In the genomic region with DNA sequence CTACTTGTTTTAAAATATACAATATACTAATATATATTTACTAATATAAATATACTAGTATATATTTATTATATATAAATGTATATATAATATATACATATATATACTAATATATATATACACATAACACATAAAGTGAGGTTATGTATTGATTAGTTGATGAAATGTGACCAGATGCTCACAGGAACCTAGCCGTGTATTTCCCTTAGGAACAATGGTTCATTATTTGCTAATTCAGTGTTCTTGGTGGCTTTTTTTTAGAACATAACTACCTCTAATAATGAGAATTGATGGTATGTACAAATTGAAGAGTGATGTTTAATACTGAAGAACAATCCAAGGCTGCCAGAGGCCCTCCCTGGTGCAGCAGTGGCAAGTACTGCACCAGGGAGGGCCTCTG, we compare ENCODE assay signal across 22 cellular contexts. TPM values are rescaled to one million over a fixed set of nuclear protein-coding genes. Genes with fewer than 3 reads are reported as not detected.
A peak's percentile ranks its signal among the peaks of the same experiment; 100 is the strongest.
DNase-seq lines count a peak whose midpoint lies in the region; ATAC-seq, FAIRE-seq and TF ChIP-seq lines count a peak whose summit lies in the region.
"Had no signal": no experiment of that assay in that cellular context is flagged by ENCODE, and none has a peak within 500 bp of the region (broad histone marks: within the 10 kb centered on the region; RNA-seq: fewer than 3 reads in every experiment).

No MANE protein-coding gene starts in this region.

- H3K9me3 Mint-ChIP-seq in activated T-cell treated with anti-CD3 and anti-CD28 coated beads, Interleukin-2, amount 50 U/mL, for 4 hours: no peaks in the 10 kb centered on the region
- H3K9me3 Mint-ChIP-seq: CD4-positive, alpha-beta T cell; CD8-positive, alpha-beta T cell had no signal

- no peaks in the 10 kb centered on the region for H3K36me3 Mint-ChIP-seq in activated T-cell treated with anti-CD3 and anti-CD28 coated beads, Interleukin-2, amount 50 U/mL, for 4 hours (ENCODE audit: insufficient read depth)
- H3K36me3 Mint-ChIP-seq: CD8-positive, alpha-beta T cell had no signal

- intact Hi-C loops in pancreas (cut with DNase I): no loop called here

- FAIRE-seq in G401.6 (lab: Jason Lieb, UNC): peak; percentile 25
- peak; percentile 10 for FAIRE-seq in RCC 7860 (lab: Jason Lieb, UNC)
- FAIRE-seq in pancreas (lab: Jason Lieb, UNC): peak; percentile 5
- FAIRE-seq: A549, D721Med, GM12878, GM12892, GM18507 had no signal

- no peaks in the 10 kb centered on the region for H3K9me3 ChIP-seq in pancreas
- H3K9me3 ChIP-seq: A549, Caco-2 had no signal

- H3K27ac ChIP-seq in pancreas: no peak overlapping the region
- H3K27ac ChIP-seq: A549; BLaER1 treated with 17β-estradiol and CSF1 and Interleukin-3, amounts not matched to agents 10 nM and 100 nM; C4-2B had no signal

- H3K4me3 Mint-ChIP-seq in activated T-cell treated with anti-CD3 and anti-CD28 coated beads, Interleukin-2, amount 50 U/mL, for 4 hours: no peak overlapping the region
- H3K4me3 Mint-ChIP-seq: B cell; CD4-positive, alpha-beta T cell; CD8-positive, alpha-beta T cell had no signal

- H3K27me3 ChIP-seq in pancreas (no peaks in the 10 kb centered on the region), H7 (ENCODE audit: control insufficient read depth, insufficient read depth, low read length) (no peaks in the 10 kb centered on the region)
- H3K27me3 ChIP-seq: BLaER1 treated with 17β-estradiol and CSF1 and Interleukin-3, amounts not matched to agents 10 nM and 100 nM had no signal

- no peaks in the 10 kb centered on the region for H3K4me1 ChIP-seq in pancreas
- H3K4me1 ChIP-seq: A549, Caco-2 had no signal

- no peaks in the 10 kb centered on the region for H3K27me3 Mint-ChIP-seq in activated T-cell treated with anti-CD3 and anti-CD28 coated beads, Interleukin-2, amount 50 U/mL, for 4 hours (ENCODE audit: low read depth)
- H3K27me3 Mint-ChIP-seq: B cell; CD4-positive, alpha-beta T cell had no signal

- TF ChIP-seq CTCF in pancreas (IDR thresholded peaks at IDR 0.05): no peak

- peaks cover 1% of the 10 kb centered on the region for H3K4me1 Mint-ChIP-seq in activated T-cell treated with anti-CD3 and anti-CD28 coated beads, Interleukin-2, amount 50 U/mL, for 4 hours (ENCODE audit: low read depth)

- no peak for ATAC-seq in pancreas
- no peak for ATAC-seq in activated T-cell treated with anti-CD3 and anti-CD28 coated beads, Interleukin-2, amount 50 U/mL, for 4 hours
- ATAC-seq: A549; CD8-positive, alpha-beta T cell; GM12878 had no signal

- 90 to 100% methylated on average over 1 of the region's 1 CpG for WGBS in pancreas, 2 donors

- H3K4me3 ChIP-seq in pancreas: no peak overlapping the region
- no peak overlapping the region for H3K4me3 ChIP-seq in H7 (ENCODE audit: insufficient read depth, low read depth, low read length)
- H3K4me3 ChIP-seq: A549; BLaER1 treated with 17β-estradiol and CSF1 and Interleukin-3, amounts not matched to agents 10 nM and 100 nM; GM12878 had no signal

- DNase-seq in RCC 7860 (ENCODE audit: low spot score) (no peak), pancreas (no peak), H7 (no peak), NCI-H510A (lab: John Stamatoyannopoulos, UW) (no peak), activated gamma-delta T cell (lab: John Stamatoyannopoulos, UW) (no peak)
- DNase-seq in activated T-cell treated with anti-CD3 and anti-CD28 coated beads, Interleukin-2, amount 50 U/mL, for 4 hours: no peak
- DNase-seq: 8988T; AML-193; Caco-2; Calu3; CD4-positive, alpha-beta T cell; CD8-positive, alpha-beta T cell; GDM1 had no signal

- H3K36me3 ChIP-seq in pancreas (no peaks in the 10 kb centered on the region), H7 (replicated peaks; ENCODE audit: control insufficient read depth, insufficient read depth, low read length) (no peaks in the 10 kb centered on the region)
- H3K36me3 ChIP-seq: BLaER1 treated with 17β-estradiol and CSF1 and Interleukin-3, amounts not matched to agents 10 nM and 100 nM had no signal

RNA-seq across cellular contexts. Expression of gene ITPKB, which starts 37.9 kb away (rescaled TPM):
- total RNA-seq in pancreas: 10 to 100 TPM in 1 of 6 donors, 1 to 10 TPM in 5; 5.0 to 13.9 (median 5.9) TPM
- polyA plus RNA-seq in pancreas: 1 to 10 TPM; 3.8 to 4.6 TPM
- total RNA-seq in H7 (2014; rRNA removed; shearing (Covaris generic)): 15.3 and 20.8 TPM in 2 replicates
- total RNA-seq in activated T-cell treated with anti-CD3 and anti-CD28 coated beads, Interleukin-2, amount 50 U/mL, for 4 hours: 10 to 100 TPM; 26.2 to 28.3 (median 27.7) TPM
